In the genomic region with DNA sequence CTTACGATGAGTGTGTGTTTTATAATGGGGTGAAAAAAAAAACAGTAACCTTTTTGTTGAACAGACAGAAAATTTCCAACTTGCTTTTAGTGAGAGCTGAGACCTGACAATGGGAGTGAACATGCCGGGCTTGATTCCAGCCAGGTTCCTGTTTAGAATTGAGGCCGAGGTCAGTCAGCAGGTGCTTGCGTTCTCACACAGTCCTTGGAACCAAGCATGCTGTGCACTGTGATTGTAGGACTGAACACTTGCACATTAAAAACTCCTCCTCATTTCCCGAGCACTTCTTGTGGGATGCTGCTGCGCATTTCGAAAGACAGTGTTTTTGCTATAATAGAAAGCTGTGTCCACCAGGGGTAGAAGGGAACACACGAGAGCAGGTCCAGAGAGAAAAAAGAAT, we compare ENCODE assay signal across 1 cellular context.
TF ChIP-seq lines count a peak whose summit lies in the region.

No MANE protein-coding gene starts in this region.

TF ChIP-seq in HepG2, 621 proteins besides CTCF, POLR2A, EP300 and RAD21:
- TF ChIP-seq ZFP41 (CRISPR knock-in tag; IDR thresholded peaks at IDR 0.05; ENCODE audit: borderline replicate concordance) (no peak), MXD4 (CRISPR knock-in tag; IDR thresholded peaks at IDR 0.05) (no peak), MIER2 (CRISPR knock-in tag; IDR thresholded peaks at IDR 0.05) (no peak)
- TF ChIP-seq, protein P1, sequence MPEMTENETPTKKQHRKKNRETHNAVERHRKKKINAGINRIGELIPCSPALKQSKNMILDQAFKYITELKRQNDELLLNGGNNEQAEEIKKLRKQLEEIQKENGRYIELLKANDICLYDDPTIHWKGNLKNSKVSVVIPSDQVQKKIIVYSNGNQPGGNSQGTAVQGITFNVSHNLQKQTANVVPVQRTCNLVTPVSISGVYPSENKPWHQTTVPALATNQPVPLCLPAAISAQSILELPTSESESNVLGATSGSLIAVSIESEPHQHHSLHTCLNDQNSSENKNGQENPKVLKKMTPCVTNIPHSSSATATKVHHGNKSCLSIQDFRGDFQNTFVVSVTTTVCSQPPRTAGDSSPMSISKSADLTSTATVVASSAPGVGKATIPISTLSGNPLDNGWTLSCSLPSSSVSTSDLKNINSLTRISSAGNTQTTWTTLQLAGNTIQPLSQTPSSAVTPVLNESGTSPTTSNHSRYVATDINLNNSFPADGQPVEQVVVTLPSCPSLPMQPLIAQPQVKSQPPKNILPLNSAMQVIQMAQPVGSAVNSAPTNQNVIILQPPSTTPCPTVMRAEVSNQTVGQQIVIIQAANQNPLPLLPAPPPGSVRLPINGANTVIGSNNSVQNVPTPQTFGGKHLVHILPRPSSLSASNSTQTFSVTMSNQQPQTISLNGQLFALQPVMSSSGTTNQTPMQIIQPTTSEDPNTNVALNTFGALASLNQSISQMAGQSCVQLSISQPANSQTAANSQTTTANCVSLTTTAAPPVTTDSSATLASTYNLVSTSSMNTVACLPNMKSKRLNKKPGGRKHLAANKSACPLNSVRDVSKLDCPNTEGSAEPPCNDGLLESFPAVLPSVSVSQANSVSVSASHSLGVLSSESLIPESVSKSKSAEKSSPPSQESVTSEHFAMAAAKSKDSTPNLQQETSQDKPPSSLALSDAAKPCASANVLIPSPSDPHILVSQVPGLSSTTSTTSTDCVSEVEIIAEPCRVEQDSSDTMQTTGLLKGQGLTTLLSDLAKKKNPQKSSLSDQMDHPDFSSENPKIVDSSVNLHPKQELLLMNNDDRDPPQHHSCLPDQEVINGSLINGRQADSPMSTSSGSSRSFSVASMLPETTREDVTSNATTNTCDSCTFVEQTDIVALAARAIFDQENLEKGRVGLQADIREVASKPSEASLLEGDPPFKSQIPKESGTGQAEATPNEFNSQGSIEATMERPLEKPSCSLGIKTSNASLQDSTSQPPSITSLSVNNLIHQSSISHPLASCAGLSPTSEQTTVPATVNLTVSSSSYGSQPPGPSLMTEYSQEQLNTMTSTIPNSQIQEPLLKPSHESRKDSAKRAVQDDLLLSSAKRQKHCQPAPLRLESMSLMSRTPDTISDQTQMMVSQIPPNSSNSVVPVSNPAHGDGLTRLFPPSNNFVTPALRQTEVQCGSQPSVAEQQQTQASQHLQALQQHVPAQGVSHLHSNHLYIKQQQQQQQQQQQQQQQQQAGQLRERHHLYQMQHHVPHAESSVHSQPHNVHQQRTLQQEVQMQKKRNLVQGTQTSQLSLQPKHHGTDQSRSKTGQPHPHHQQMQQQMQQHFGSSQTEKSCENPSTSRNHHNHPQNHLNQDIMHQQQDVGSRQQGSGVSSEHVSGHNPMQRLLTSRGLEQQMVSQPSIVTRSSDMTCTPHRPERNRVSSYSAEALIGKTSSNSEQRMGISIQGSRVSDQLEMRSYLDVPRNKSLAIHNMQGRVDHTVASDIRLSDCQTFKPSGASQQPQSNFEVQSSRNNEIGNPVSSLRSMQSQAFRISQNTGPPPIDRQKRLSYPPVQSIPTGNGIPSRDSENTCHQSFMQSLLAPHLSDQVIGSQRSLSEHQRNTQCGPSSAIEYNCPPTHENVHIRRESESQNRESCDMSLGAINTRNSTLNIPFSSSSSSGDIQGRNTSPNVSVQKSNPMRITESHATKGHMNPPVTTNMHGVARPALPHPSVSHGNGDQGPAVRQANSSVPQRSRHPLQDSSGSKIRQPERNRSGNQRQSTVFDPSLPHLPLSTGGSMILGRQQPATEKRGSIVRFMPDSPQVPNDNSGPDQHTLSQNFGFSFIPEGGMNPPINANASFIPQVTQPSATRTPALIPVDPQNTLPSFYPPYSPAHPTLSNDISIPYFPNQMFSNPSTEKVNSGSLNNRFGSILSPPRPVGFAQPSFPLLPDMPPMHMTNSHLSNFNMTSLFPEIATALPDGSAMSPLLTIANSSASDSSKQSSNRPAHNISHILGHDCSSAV (CRISPR knock-in tag; IDR thresholded peaks at IDR 0.05; ENCODE audit: borderline replicate concordance) = no peak
